9 cellular contexts compared by ENCODE assay signal in the genomic region with DNA sequence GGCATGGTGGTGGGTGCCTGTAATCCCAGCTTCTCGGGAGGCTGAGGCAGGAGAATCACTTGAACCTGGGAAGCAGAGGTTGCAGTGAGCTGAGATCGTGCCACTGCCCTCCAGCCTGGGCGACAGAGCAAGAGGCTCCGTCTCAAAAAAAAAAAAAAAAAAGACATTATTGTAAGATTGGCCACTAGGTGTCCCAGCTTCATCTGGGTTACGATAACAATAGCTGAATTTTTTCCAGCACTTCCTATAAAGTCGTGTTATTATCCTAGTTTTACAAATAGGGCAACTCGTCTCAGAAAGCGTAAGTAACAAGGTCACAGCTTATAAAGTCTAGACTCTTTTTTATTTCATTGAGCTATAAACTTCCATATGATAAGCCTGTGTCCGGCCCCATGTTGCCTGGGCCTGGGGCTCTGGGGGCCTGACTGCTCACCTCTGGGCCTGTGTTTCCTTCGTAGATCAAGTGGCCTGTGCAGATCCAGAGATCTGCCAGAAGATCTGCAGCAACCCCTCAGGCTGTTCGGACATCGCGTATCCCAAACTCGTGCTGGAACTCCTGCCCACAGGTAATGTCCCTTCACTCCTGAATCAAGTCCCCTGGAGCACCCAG.
A peak's percentile ranks its signal among the peaks of the same experiment; 100 is the strongest.
DNase-seq lines count a peak whose midpoint lies in the region; ATAC-seq and TF ChIP-seq lines count a peak whose summit lies in the region.
"Had no signal": no experiment of that assay in that cellular context is flagged by ENCODE, and none has a peak within 500 bp of the region (broad histone marks: within the 10 kb centered on the region; RNA-seq: fewer than 3 reads in every experiment).

No MANE protein-coding gene starts in this region.

- H3K9ac ChIP-seq in Karpas-422 (ENCODE audit: low read length): no peak overlapping the region
- H3K9ac ChIP-seq in neural cell (ENCODE audit: low read length): no peak overlapping the region

- H3K9me2 ChIP-seq in Karpas-422 (replicated peaks; ENCODE audit: insufficient read depth, low read length): no peaks in the 10 kb centered on the region
- H3K9me2 ChIP-seq in neural cell (ENCODE audit: insufficient read depth, low read length): no peaks in the 10 kb centered on the region

- H2AFZ ChIP-seq in Karpas-422 (ENCODE audit: low read length) (no peak overlapping the region), neural cell (ENCODE audit: low read depth, low read length) (no peak overlapping the region)

- H3K9me3 Mint-ChIP-seq in stimulated activated memory B cell treated with anti-CD40 and anti-IgM and Interleukin-4, amounts not matched to agents 10 μg/mL and 1 μg/mL and 100 μg/mL, for 72 hours: peaks cover 8% of the 10 kb centered on the region
- H3K9me3 Mint-ChIP-seq: activated T-cell treated with anti-CD3 and anti-CD28 coated beads, Interleukin-2, amount 50 U/mL, for 72 hours had no signal

- H3F3A ChIP-seq in neural cell (ENCODE audit: insufficient read depth, low read length, poor library complexity, severe bottlenecking): no peaks in the 10 kb centered on the region

- no peaks in the 10 kb centered on the region for H3K27me3 ChIP-seq in Karpas-422 (ENCODE audit: low read length)
- no peaks in the 10 kb centered on the region for H3K27me3 ChIP-seq in neural cell (ENCODE audit: insufficient read depth, low read depth, low read length)

- no peaks in the 10 kb centered on the region for H3K36me3 Mint-ChIP-seq in stimulated activated memory B cell treated with anti-CD40 and anti-IgM and Interleukin-4, amounts not matched to agents 10 μg/mL and 1 μg/mL and 100 μg/mL, for 72 hours

- H3K4me3 ChIP-seq in Karpas-422 (ENCODE audit: low read length): no peak overlapping the region
- no peak overlapping the region for H3K4me3 ChIP-seq in neural cell (ENCODE audit: low read length)

- no peak overlapping the region for H3K27ac Mint-ChIP-seq in stimulated activated memory B cell treated with anti-CD40 and anti-IgM and Interleukin-4, amounts not matched to agents 10 μg/mL and 1 μg/mL and 100 μg/mL, for 72 hours
- H3K27ac Mint-ChIP-seq: activated T-cell treated with anti-CD3 and anti-CD28 coated beads, Interleukin-2, amount 50 U/mL, for 72 hours had no signal

- H3K4me2 ChIP-seq in Karpas-422 (ENCODE audit: low read depth, low read length, poor library complexity, severe bottlenecking) (no peak overlapping the region), neural cell (ENCODE audit: low read length) (no peak overlapping the region)

- no peaks in the 10 kb centered on the region for H3K4me1 Mint-ChIP-seq in stimulated activated memory B cell treated with anti-CD40 and anti-IgM and Interleukin-4, amounts not matched to agents 10 μg/mL and 1 μg/mL and 100 μg/mL, for 72 hours

- DNase-seq in EL (peak; percentile 28), Karpas-422 (peak; percentile 73), cerebellar cortex (ENCODE audit: low spot score) (peak; percentile 27), NK-92 (lab: John Stamatoyannopoulos, UW; ENCODE audit: unreplicated experiment) (no peak), GM19238 (ENCODE audit: insufficient read length, low spot score) (no peak), NCI-H1930 (lab: John Stamatoyannopoulos, UW) (no peak)
- DNase-seq: activated T-cell treated with anti-CD3 and anti-CD28 coated beads, Interleukin-2, amount 50 U/mL, for 72 hours had no signal

- no peaks in the 10 kb centered on the region for H3K36me3 ChIP-seq in Karpas-422 (ENCODE audit: insufficient read depth, low read length)
- no peaks in the 10 kb centered on the region for H3K36me3 ChIP-seq in neural cell (ENCODE audit: insufficient read depth, low read length)

- H3K4me3 Mint-ChIP-seq in stimulated activated memory B cell treated with anti-CD40 and anti-IgM and Interleukin-4, amounts not matched to agents 10 μg/mL and 1 μg/mL and 100 μg/mL, for 72 hours: no peak overlapping the region
- H3K4me3 Mint-ChIP-seq: activated T-cell treated with anti-CD3 and anti-CD28 coated beads, Interleukin-2, amount 50 U/mL, for 72 hours had no signal

- TF ChIP-seq CTCF in neural cell (IDR thresholded peaks at IDR 0.05; ENCODE audit: poor library complexity, severe bottlenecking): peak; percentile 34

- no peaks in the 10 kb centered on the region for H4K20me1 ChIP-seq in Karpas-422 (ENCODE audit: insufficient read depth, low read depth, low read length)
- no peaks in the 10 kb centered on the region for H4K20me1 ChIP-seq in neural cell (ENCODE audit: insufficient read depth)

- H3K27ac ChIP-seq in Karpas-422 (ENCODE audit: low read length) (no peak overlapping the region), neural cell (ENCODE audit: low read length) (no peak overlapping the region)

- no peak for ATAC-seq in stimulated activated memory B cell treated with anti-CD40 and anti-IgM and Interleukin-4, amounts not matched to agents 10 μg/mL and 1 μg/mL and 100 μg/mL, for 72 hours

- H3K9me3 ChIP-seq in Karpas-422 (ENCODE audit: low read length) (no peaks in the 10 kb centered on the region), neural cell (ENCODE audit: low read length) (no peaks in the 10 kb centered on the region)

- peaks cover 3% of the 10 kb centered on the region; the same call in 1 of the 2 replicates for H3K4me1 ChIP-seq in Karpas-422 (ENCODE audit: low read length)

- TF ChIP-seq RAD21 in neural cell (conservative IDR thresholded peaks at IDR 0.05): no peak

- no peaks in the 10 kb centered on the region for H3K79me2 ChIP-seq in Karpas-422 (ENCODE audit: low read length)
- no peaks in the 10 kb centered on the region for H3K79me2 ChIP-seq in neural cell (replicated peaks; ENCODE audit: insufficient read depth, low read length)

- H3K27me3 Mint-ChIP-seq in stimulated activated memory B cell treated with anti-CD40 and anti-IgM and Interleukin-4, amounts not matched to agents 10 μg/mL and 1 μg/mL and 100 μg/mL, for 72 hours: no peaks in the 10 kb centered on the region

- TF ChIP-seq EP300 in neural cell (conservative IDR thresholded peaks at IDR 0.05; ENCODE audit: poor library complexity, severe bottlenecking): no peak

TF ChIP-seq in neural cell, 6 proteins besides CTCF, POLR2A, EP300 and RAD21:
- TF ChIP-seq SMC3 (conservative IDR thresholded peaks at IDR 0.05; ENCODE audit: poor library complexity): no peak
- no peak for TF ChIP-seq EZH2 (IDR thresholded peaks at IDR 0.05; ENCODE audit: borderline replicate concordance, insufficient read depth, low read length, poor library complexity, severe bottlenecking)
- TF ChIP-seq POLR2AphosphoS5 (IDR thresholded peaks at IDR 0.05): no peak
- TF ChIP-seq, protein P1, sequence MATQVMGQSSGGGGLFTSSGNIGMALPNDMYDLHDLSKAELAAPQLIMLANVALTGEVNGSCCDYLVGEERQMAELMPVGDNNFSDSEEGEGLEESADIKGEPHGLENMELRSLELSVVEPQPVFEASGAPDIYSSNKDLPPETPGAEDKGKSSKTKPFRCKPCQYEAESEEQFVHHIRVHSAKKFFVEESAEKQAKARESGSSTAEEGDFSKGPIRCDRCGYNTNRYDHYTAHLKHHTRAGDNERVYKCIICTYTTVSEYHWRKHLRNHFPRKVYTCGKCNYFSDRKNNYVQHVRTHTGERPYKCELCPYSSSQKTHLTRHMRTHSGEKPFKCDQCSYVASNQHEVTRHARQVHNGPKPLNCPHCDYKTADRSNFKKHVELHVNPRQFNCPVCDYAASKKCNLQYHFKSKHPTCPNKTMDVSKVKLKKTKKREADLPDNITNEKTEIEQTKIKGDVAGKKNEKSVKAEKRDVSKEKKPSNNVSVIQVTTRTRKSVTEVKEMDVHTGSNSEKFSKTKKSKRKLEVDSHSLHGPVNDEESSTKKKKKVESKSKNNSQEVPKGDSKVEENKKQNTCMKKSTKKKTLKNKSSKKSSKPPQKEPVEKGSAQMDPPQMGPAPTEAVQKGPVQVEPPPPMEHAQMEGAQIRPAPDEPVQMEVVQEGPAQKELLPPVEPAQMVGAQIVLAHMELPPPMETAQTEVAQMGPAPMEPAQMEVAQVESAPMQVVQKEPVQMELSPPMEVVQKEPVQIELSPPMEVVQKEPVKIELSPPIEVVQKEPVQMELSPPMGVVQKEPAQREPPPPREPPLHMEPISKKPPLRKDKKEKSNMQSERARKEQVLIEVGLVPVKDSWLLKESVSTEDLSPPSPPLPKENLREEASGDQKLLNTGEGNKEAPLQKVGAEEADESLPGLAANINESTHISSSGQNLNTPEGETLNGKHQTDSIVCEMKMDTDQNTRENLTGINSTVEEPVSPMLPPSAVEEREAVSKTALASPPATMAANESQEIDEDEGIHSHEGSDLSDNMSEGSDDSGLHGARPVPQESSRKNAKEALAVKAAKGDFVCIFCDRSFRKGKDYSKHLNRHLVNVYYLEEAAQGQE (IDR thresholded peaks at IDR 0.05; ENCODE audit: borderline replicate concordance): no peak
- no peak for TF ChIP-seq TAF1 (IDR thresholded peaks at IDR 0.05; ENCODE audit: low read depth)
- no peak for TF ChIP-seq MXI1 (conservative IDR thresholded peaks at IDR 0.05; ENCODE audit: poor library complexity, severe bottlenecking)

Comparison
In these comparisons a context has a peak if more than half of its experiments do, and no peak if none do; other contexts are left out.
1. DNase-seq: peak in EL (single experiment), Karpas-422 (single experiment) and cerebellar cortex (single experiment); none in NK-92 (single experiment), GM19238 (single experiment) and NCI-H1930 (0 of 2).